Comparison of ENCODE assay signal across 8 cellular contexts in the genomic region with DNA sequence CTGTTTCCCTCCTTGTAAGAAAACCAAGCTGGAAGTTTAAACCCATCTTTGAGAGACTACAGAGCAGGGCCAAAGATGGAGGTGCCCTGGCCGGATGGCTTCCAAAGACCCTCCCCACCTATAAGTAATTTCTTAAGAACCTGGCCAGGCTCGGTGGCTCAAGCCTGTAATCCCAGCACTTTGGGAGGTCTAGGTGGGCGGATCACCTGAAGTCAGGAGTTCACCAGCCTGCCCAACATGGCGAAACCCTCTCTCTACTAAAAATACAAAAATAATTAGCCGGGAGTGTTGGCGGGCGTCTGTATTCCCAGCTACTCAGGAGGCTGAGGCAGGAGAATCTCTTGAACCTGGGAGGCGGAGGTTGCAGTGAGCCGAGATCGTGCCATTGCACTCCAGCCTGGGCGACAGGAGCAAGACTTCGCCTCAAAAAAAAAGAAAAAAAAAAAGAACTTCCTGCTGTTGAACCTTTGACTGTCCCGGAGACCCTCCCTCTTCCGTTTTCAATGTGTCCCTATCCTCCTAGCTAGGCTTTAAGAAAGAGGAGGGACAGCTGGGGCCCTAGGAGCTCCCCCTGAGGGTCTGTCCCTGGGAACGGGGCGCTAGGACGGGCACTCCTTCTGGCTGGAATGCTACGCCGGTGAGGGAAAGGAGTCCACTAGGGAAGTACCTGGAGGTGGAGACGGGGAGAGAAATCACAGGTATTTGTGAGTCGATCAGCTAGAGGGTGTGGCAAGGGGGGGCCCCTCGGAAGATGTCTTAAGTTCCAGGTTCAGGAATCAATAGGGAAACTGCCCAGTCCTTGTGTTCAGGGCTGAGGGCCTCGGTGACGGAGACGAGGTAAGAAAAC. TPM values are rescaled to one million over a fixed set of nuclear protein-coding genes. Genes with fewer than 3 reads are reported as not detected.
A peak's percentile ranks its signal among the peaks of the same experiment; 100 is the strongest.
DNase-seq lines count a peak whose midpoint lies in the region; ATAC-seq and TF ChIP-seq lines count a peak whose summit lies in the region.

No MANE protein-coding gene starts in this region.

- H3K27me3 ChIP-seq in ACC112 (ENCODE audit: insufficient read depth, low read length) (no peaks in the 10 kb centered on the region), HUES64 (ENCODE audit: insufficient read depth, low read length) (0 out of 2 replicates have a peak, but pooled peaks cover 3% of the 10 kb centered on the region), heart left ventricle (no peaks in the 10 kb centered on the region), trophoblast cell (ENCODE audit: insufficient read depth, low read length) (no peaks in the 10 kb centered on the region)

- peaks cover 59% of the 10 kb centered on the region for H3K36me3 Mint-ChIP-seq in activated CD4-positive, alpha-beta memory T cell treated with anti-CD3 and anti-CD28 coated beads, Interleukin-2, amount 10 ng/mL, durations not matched to agents 7 days and 5 days (ENCODE audit: low read depth)

- no peak overlapping the region for H2AK5ac ChIP-seq in trophoblast cell (ENCODE audit: low read length)

- peak overlapping the region; percentile 98 for H4K12ac ChIP-seq in trophoblast cell (ENCODE audit: low read depth, low read length)

- peaks cover 9% of the 10 kb centered on the region for H3K79me1 ChIP-seq in trophoblast cell (ENCODE audit: low read length)

- peak overlapping the region; percentile 63 for H2BK120ac ChIP-seq in trophoblast cell (ENCODE audit: insufficient read depth, low read length, poor library complexity)

- H3K9me3 ChIP-seq in HUES64 (ENCODE audit: insufficient read depth, low read depth, low read length) = no peaks in the 10 kb centered on the region
- no peaks in the 10 kb centered on the region for H3K9me3 ChIP-seq in heart left ventricle
- peaks cover 2% of the 10 kb centered on the region for H3K9me3 ChIP-seq in trophoblast cell (ENCODE audit: insufficient read depth, low read depth, low read length)

- H3K9ac ChIP-seq in HUES64 (ENCODE audit: low read depth, low read length) (peak overlapping the region; percentile 51), trophoblast cell (ENCODE audit: low read length) (peak overlapping the region; percentile 77)

- peak overlapping the region; percentile 92 for H3K27ac Mint-ChIP-seq in activated CD4-positive, alpha-beta memory T cell treated with anti-CD3 and anti-CD28 coated beads, Interleukin-2, amount 10 ng/mL, durations not matched to agents 7 days and 5 days

- no peak for TF ChIP-seq CTCF in heart left ventricle (IDR thresholded peaks at IDR 0.05)

- H2BK5ac ChIP-seq in trophoblast cell (ENCODE audit: low read depth, low read length, poor library complexity) = peak overlapping the region; percentile 18

- peak overlapping the region; percentile 84 for H3K14ac ChIP-seq in trophoblast cell (ENCODE audit: low read length)

- H3K4me1 Mint-ChIP-seq in activated CD4-positive, alpha-beta memory T cell treated with anti-CD3 and anti-CD28 coated beads, Interleukin-2, amount 10 ng/mL, durations not matched to agents 7 days and 5 days = peaks cover 48% of the 10 kb centered on the region

- H3K18ac ChIP-seq in trophoblast cell (ENCODE audit: low read length) = peak overlapping the region; percentile 86

- H3K9me3 Mint-ChIP-seq in activated CD4-positive, alpha-beta memory T cell treated with anti-CD3 and anti-CD28 coated beads, Interleukin-2, amount 10 ng/mL, durations not matched to agents 7 days and 5 days = no peaks in the 10 kb centered on the region

- POLR2A ChIA-PET in activated CD4-positive, alpha-beta memory T cell treated with anti-CD3 and anti-CD28 coated beads, Interleukin-2, amount 10 ng/mL, durations not matched to agents 7 days and 5 days (lab: Charles Lee) = interaction anchor here (0.6 to 8.7 kb wide), 14 partner anchors 15 to 567 kb away, joined by 3 to 257 read pairs (median 12); partner anchors contain the start of genes ARHGEF39, CCDC107, CD72 and CREB3

- TF ChIP-seq POLR2A in heart left ventricle (IDR thresholded peaks at IDR 0.05) = no peak

- no peak overlapping the region for H3K23ac ChIP-seq in trophoblast cell (ENCODE audit: low read length)

- no peaks in the 10 kb centered on the region for H3K79me2 ChIP-seq in ACC112 (ENCODE audit: control insufficient read depth, insufficient read depth, low read length, unreplicated experiment)
- H3K79me2 ChIP-seq in trophoblast cell (ENCODE audit: control insufficient read depth, insufficient read depth, low read length, poor library complexity) = peaks cover 2% of the 10 kb centered on the region

- H3K27me3 Mint-ChIP-seq in activated CD4-positive, alpha-beta memory T cell treated with anti-CD3 and anti-CD28 coated beads, Interleukin-2, amount 10 ng/mL, durations not matched to agents 7 days and 5 days = no peaks in the 10 kb centered on the region

- peak overlapping the region; percentile 79 for H4K91ac ChIP-seq in trophoblast cell (ENCODE audit: low read depth, low read length)

- H3K27ac ChIP-seq in ACC112 (ENCODE audit: low read depth, low read length) = peak overlapping the region; percentile 54; the same call in 1 of the 2 replicates
- H3K27ac ChIP-seq in HUES64 (ENCODE audit: low read depth, low read length) = no peak overlapping the region
- peak overlapping the region; percentile 54 to 89 (median 81) for H3K27ac ChIP-seq in heart left ventricle
- H3K27ac ChIP-seq in trophoblast cell (ENCODE audit: low read depth, low read length) = peak overlapping the region; percentile 80

- no peak overlapping the region for H2BK12ac ChIP-seq in trophoblast cell (ENCODE audit: low read length)

- H3K4ac ChIP-seq in trophoblast cell (ENCODE audit: low read depth, low read length) = peak overlapping the region; percentile 72

- peak overlapping the region; percentile 83 for H3K4me2 ChIP-seq in trophoblast cell (ENCODE audit: low read length)

- intact Hi-C loops in heart left ventricle (cut with DNase I) = loop anchor here in 5 of 10 donors (1.0 to 10.0 kb wide), 8 partner anchors 41 to 239 kb away; partner anchors contain the start of genes TESK1 (in 1 of the 5) and TPM2 (in 1 of the 5)

- H3K4me1 ChIP-seq in ACC112 (ENCODE audit: control insufficient read depth, insufficient read depth, low read length, unreplicated experiment) (peaks cover 46% of the 10 kb centered on the region), HUES64 (ENCODE audit: insufficient read depth, low read length) (peaks cover 12% of the 10 kb centered on the region), heart left ventricle (peaks cover 0 to 70% (median 9%) of the 10 kb centered on the region in 12 donors), trophoblast cell (ENCODE audit: control insufficient read depth in 1 of 2, insufficient read depth in 2 of 2, low read length in 2 of 2) (peaks cover 6 to 21% of the 10 kb centered on the region in 2 experiments)

- H3K4me3 Mint-ChIP-seq in activated CD4-positive, alpha-beta memory T cell treated with anti-CD3 and anti-CD28 coated beads, Interleukin-2, amount 10 ng/mL, durations not matched to agents 7 days and 5 days = peak overlapping the region; percentile 88

- H2AFZ ChIP-seq in ACC112 (ENCODE audit: low read length, unreplicated experiment) = peak overlapping the region; percentile 84
- H2AFZ ChIP-seq in trophoblast cell (ENCODE audit: insufficient read depth, low read length, poor library complexity) = peak overlapping the region; percentile 56

- DNase-seq in activated CD4-positive, alpha-beta memory T cell treated with anti-CD3 and anti-CD28 coated beads, Interleukin-2, amount 10 ng/mL, durations not matched to agents 7 days and 5 days = no peak
- peak in 1 of 5 donors; percentile 48 for DNase-seq in heart left ventricle
- DNase-seq in trophoblast cell = peak; percentile 51 to 61
- DNase-seq in ureter (ENCODE audit: low spot score) = no peak

- H3K4me3 ChIP-seq in ACC112 (ENCODE audit: low read depth, low read length) (peak overlapping the region; percentile 87), HUES64 (ENCODE audit: low read length) (peak overlapping the region; percentile 82), heart left ventricle (peak overlapping the region; percentile 41 to 77 (median 64)), trophoblast cell (ENCODE audit: low read depth, low read length) (peak overlapping the region; percentile 71)

- H4K8ac ChIP-seq in trophoblast cell (ENCODE audit: low read depth, low read length) = peak overlapping the region; percentile 86

- H3K36me3 ChIP-seq in ACC112 (ENCODE audit: insufficient read depth, low read length) (no peaks in the 10 kb centered on the region), HUES64 (ENCODE audit: insufficient read depth, low read length) (no peaks in the 10 kb centered on the region), heart left ventricle (no peaks in the 10 kb centered on the region), trophoblast cell (ENCODE audit: control insufficient read depth in 1 of 2, insufficient read depth in 2 of 2, low read length in 2 of 2) (no peaks in the 10 kb centered on the region)

- WGBS in HUES64 = 15% methylated on average over 25 of the region's 25 CpGs
- 24 to 33% (median 28%) methylated on average over 24 to 25 of the region's 25 CpGs for WGBS in heart left ventricle, 4 donors
- WGBS in trophoblast cell (ENCODE audit: extremely low coverage, insufficient coverage, insufficient read length) = no CpG with 5 or more reads among the region's 25 CpGs

- CTCF ChIA-PET in activated CD4-positive, alpha-beta memory T cell treated with anti-CD3 and anti-CD28 coated beads, Interleukin-2, amount 10 ng/mL, durations not matched to agents 7 days and 5 days (lab: Charles Lee) = interaction anchor here (1.3 to 7.4 kb wide), 16 partner anchors 11 to 166 kb away, joined by 4 to 223 read pairs (median 11); partner anchors contain the start of genes ARHGEF39, CCDC107, CREB3 and GBA2

- ATAC-seq in GM18867 (IDR thresholded peaks at IDR 0.05; ENCODE audit: unreplicated experiment) (peak; percentile 4), heart left ventricle (peak; percentile 13 to 41 (median 23)), GM21825 (IDR thresholded peaks at IDR 0.05; ENCODE audit: unreplicated experiment) (no peak)

RNA-seq across cellular contexts. Expression of gene SIT1, which starts 4.8 kb away (rescaled TPM):
- 2.3 TPM for polyA plus RNA-seq in HUES64 (2013, experiment 1 of 2)
- 2.2 TPM for polyA plus RNA-seq in HUES64 (2013, experiment 2 of 2)
- 100 to 1,000 TPM; 210 to 214 TPM for total RNA-seq in activated CD4-positive, alpha-beta memory T cell treated with anti-CD3 and anti-CD28 coated beads, Interleukin-2, amount 10 ng/mL, durations not matched to agents 7 days and 5 days
- total RNA-seq in heart left ventricle = 1 to 10 TPM in 1 of 9 donors, under 1 TPM in 2, not detected in 6; 0.47 to 4.2 (median 0.54) TPM
- under 1 TPM in 1 of 2 donors, not detected in 1; 0.19 TPM for polyA plus RNA-seq in heart left ventricle
- polyA plus RNA-seq in trophoblast cell (2013) = 0.06 TPM in 1 of 2 replicates, not detected in the other
- 0.52 TPM for total RNA-seq in ureter

RNA-seq across cellular contexts. Expression of gene RMRP, which starts 11.9 kb away (rescaled TPM):
- 9,126 TPM for polyA plus RNA-seq in HUES64 (2013, experiment 1 of 2)
- 12,827 TPM for polyA plus RNA-seq in HUES64 (2013, experiment 2 of 2)
- total RNA-seq in activated CD4-positive, alpha-beta memory T cell treated with anti-CD3 and anti-CD28 coated beads, Interleukin-2, amount 10 ng/mL, durations not matched to agents 7 days and 5 days = over 10,000 TPM in 1 of 2 experiments, 1,000 to 10,000 TPM in 1; 9,885 to 10,678 TPM
- over 10,000 TPM in 3 of 9 donors, 1,000 to 10,000 TPM in 5, 100 to 1,000 TPM in 1; 462 to 18,741 (median 5,764) TPM for total RNA-seq in heart left ventricle
- 100 to 1,000 TPM; 118 to 429 TPM for polyA plus RNA-seq in heart left ventricle
- polyA plus RNA-seq in trophoblast cell (2013) = 3.3 and 5.7 TPM in 2 replicates
- total RNA-seq in ureter = 3,373 TPM

RNA-seq across cellular contexts. Expression of gene CCDC107, which starts 12.1 kb away (rescaled TPM):
- polyA plus RNA-seq in HUES64 (2013, experiment 1 of 2) = 9.9 TPM
- 12.9 TPM for polyA plus RNA-seq in HUES64 (2013, experiment 2 of 2)
- 10 to 100 TPM; 36.6 to 37.7 TPM for total RNA-seq in activated CD4-positive, alpha-beta memory T cell treated with anti-CD3 and anti-CD28 coated beads, Interleukin-2, amount 10 ng/mL, durations not matched to agents 7 days and 5 days
- total RNA-seq in heart left ventricle = 10 to 100 TPM; 35.5 to 78.5 (median 43.8) TPM
- 100 to 1,000 TPM in 1 of 2 donors, 10 to 100 TPM in 1; 70.1 to 116 TPM for polyA plus RNA-seq in heart left ventricle
- 10.1 and 10.2 TPM in 2 replicates for polyA plus RNA-seq in trophoblast cell (2013)
- total RNA-seq in ureter = 22.4 TPM

RNA-seq across cellular contexts. Expression of gene ARHGEF39, which starts 19.0 kb away (rescaled TPM):
- polyA plus RNA-seq in HUES64 (2013, experiment 1 of 2) = 15.7 TPM
- polyA plus RNA-seq in HUES64 (2013, experiment 2 of 2) = 17.3 TPM
- 10 to 100 TPM; 19.1 to 19.9 TPM for total RNA-seq in activated CD4-positive, alpha-beta memory T cell treated with anti-CD3 and anti-CD28 coated beads, Interleukin-2, amount 10 ng/mL, durations not matched to agents 7 days and 5 days
- total RNA-seq in heart left ventricle = 1 to 10 TPM in 1 of 9 donors, under 1 TPM in 8; 0.11 to 1.2 (median 0.27) TPM
- polyA plus RNA-seq in heart left ventricle = under 1 TPM; 0.12 to 0.30 TPM
- polyA plus RNA-seq in trophoblast cell (2013) = 6.7 and 7.0 TPM in 2 replicates
- 1.0 TPM for total RNA-seq in ureter

RNA-seq across cellular contexts. Expression of gene CD72, which starts 27.7 kb away (rescaled TPM):
- 1.3 TPM for polyA plus RNA-seq in HUES64 (2013, experiment 1 of 2)
- polyA plus RNA-seq in HUES64 (2013, experiment 2 of 2) = 2.1 TPM
- total RNA-seq in activated CD4-positive, alpha-beta memory T cell treated with anti-CD3 and anti-CD28 coated beads, Interleukin-2, amount 10 ng/mL, durations not matched to agents 7 days and 5 days = 10 to 100 TPM; 11.8 to 11.9 TPM
- total RNA-seq in heart left ventricle (1 to 10 TPM in 4 of 9 donors, under 1 TPM in 3, not detected in 2; 0.46 to 10.0 (median 1.2) TPM), ureter (2.0 TPM)
- polyA plus RNA-seq in heart left ventricle = under 1 TPM; 0.38 to 0.76 TPM
- polyA plus RNA-seq in trophoblast cell (2013) = 2.1 TPM in 2 replicates

Comparison
In these comparisons a context has a peak if more than half of its experiments do, and no peak if none do; other contexts are left out.
1. DNase-seq: peak in trophoblast cell (2 of 2); none in activated CD4-positive, alpha-beta memory T cell treated with anti-CD3 and anti-CD28 coated beads, Interleukin-2, amount 10 ng/mL, durations not matched to agents 7 days and 5 days (single experiment) and ureter (single experiment).
2. RNA of gene SIT1, which starts 4.8 kb away (total RNA-seq): 210 to 214 TPM in activated CD4-positive, alpha-beta memory T cell treated with anti-CD3 and anti-CD28 coated beads, Interleukin-2, amount 10 ng/mL, durations not matched to agents 7 days and 5 days; 0.52 TPM in ureter (single experiment) and 0.47 to 4.2 TPM in heart left ventricle; every median in the first group is over 10 times any median in the second.
3. Peak in every context shown above with its lines, with median percentiles within 50 percentile points of each other: H3K4me3 ChIP-seq.